23 cellular contexts compared by ENCODE assay signal in genomic region chr13:110353339-110353977, GRCh38. TPM values are rescaled to one million over a fixed set of nuclear protein-coding genes. Genes with fewer than 3 reads are reported as not detected.
DNase-seq lines count a peak whose midpoint lies in the region; ATAC-seq and TF ChIP-seq lines count a peak whose summit lies in the region.
"Had no signal": no experiment of that assay in that cellular context is flagged by ENCODE, and none has a peak within 500 bp of the region (broad histone marks: within the 10 kb centered on the region; RNA-seq: fewer than 3 reads in every experiment).

No MANE protein-coding gene starts in this region.

- H3K27ac ChIP-seq in GM23338 (ENCODE audit: low read depth) (no peak overlapping the region), smooth muscle cell (ENCODE audit: low read depth) (peak overlapping the region; percentile 96), PC-9 (no peak overlapping the region)
- H3K27ac ChIP-seq: adrenal gland, breast epithelium, HL-60 had no signal

- H3K9ac ChIP-seq in smooth muscle cell (ENCODE audit: low read depth), result no peak overlapping the region
- H3K9ac ChIP-seq: SK-N-SH had no signal

- ATAC-seq in GM23338, result peak; percentile 12; the same call in 2 of the 3 replicates
- peak; percentile 81 for ATAC-seq in mucosa of descending colon
- no peak for ATAC-seq in GM19035 (IDR thresholded peaks at IDR 0.05; ENCODE audit: unreplicated experiment)
- ATAC-seq: activated CD4-positive, alpha-beta T cell treated with anti-CD3 and anti-CD28 coated beads for 36 hours; activated CD8-positive, alpha-beta T cell treated with anti-CD3 and anti-CD28 coated beads, Interleukin-2, amount 10 ng/mL, durations not matched to agents 7 days and 5 days; heart left ventricle; naive thymus-derived CD8-positive, alpha-beta T cell had no signal

- H3K9me2 ChIP-seq in GM23338 (ENCODE audit: insufficient read depth) (no peaks in the 10 kb centered on the region), PC-9 (ENCODE audit: insufficient read depth) (no peaks in the 10 kb centered on the region)
- H3K9me2 ChIP-seq: SK-N-SH had no signal

- H3K36me3 ChIP-seq in GM23338 (ENCODE audit: insufficient read depth) (peaks cover 5% of the 10 kb centered on the region; the same call in 1 of the 2 replicates), mucosa of descending colon (ENCODE audit: low read depth) (no peaks in the 10 kb centered on the region), smooth muscle cell (ENCODE audit: low read depth) (peaks cover 4% of the 10 kb centered on the region), PC-9 (ENCODE audit: low read depth) (no peaks in the 10 kb centered on the region)
- H3K36me3 ChIP-seq: adrenal gland, breast epithelium had no signal

- POLR2A ChIA-PET in PC-9 (lab: Charles Lee; ENCODE audit: unreplicated experiment), result no interaction called here

- TF ChIP-seq CTCF in GM23338 (conservative IDR thresholded peaks at IDR 0.05; ENCODE audit: low read depth in 2 of 2) (no peak), endothelial cell (IDR thresholded peaks at IDR 0.05; ENCODE audit: unreplicated experiment) (no peak), mucosa of descending colon (IDR thresholded peaks at IDR 0.05) (no peak), smooth muscle cell (IDR thresholded peaks at IDR 0.05; ENCODE audit: borderline replicate concordance, insufficient read depth, poor library complexity, severe bottlenecking) (no peak), PC-9 (conservative IDR thresholded peaks at IDR 0.05) (no peak)

- peaks cover 2% of the 10 kb centered on the region; the same call in 1 of the 3 replicates for H3K36me3 Mint-ChIP-seq in GM23338 (ENCODE audit: low read depth)
- H3K36me3 Mint-ChIP-seq in endothelial cell (ENCODE audit: low read depth, unreplicated experiment), result peaks cover 62% of the 10 kb centered on the region
- H3K36me3 Mint-ChIP-seq: memory B cell; naive thymus-derived CD8-positive, alpha-beta T cell had no signal

- H3K27me3 ChIP-seq in GM23338 (ENCODE audit: insufficient read depth), result no peaks in the 10 kb centered on the region
- H3K27me3 ChIP-seq in smooth muscle cell (ENCODE audit: low read depth), result no peaks in the 10 kb centered on the region
- no peaks in the 10 kb centered on the region for H3K27me3 ChIP-seq in PC-9 (ENCODE audit: insufficient read depth, low read depth)
- H3K27me3 ChIP-seq: adrenal gland, breast epithelium, heart left ventricle had no signal

- H3K4me1 Mint-ChIP-seq in GM23338 (peaks cover 43% of the 10 kb centered on the region), endothelial cell (ENCODE audit: unreplicated experiment) (peaks cover 55% of the 10 kb centered on the region)
- H3K4me1 Mint-ChIP-seq: activated CD4-positive, alpha-beta T cell treated with anti-CD3 and anti-CD28 coated beads for 36 hours; memory B cell; naive thymus-derived CD8-positive, alpha-beta T cell had no signal

- intact Hi-C loops in mucosa of descending colon (cut with DNase I, micrococcal nuclease) (no loop called here), PC-9 (cut with micrococcal nuclease; ENCODE audit: unreplicated experiment) (no loop called here)

- H3K4me3 Mint-ChIP-seq in GM23338, result no peak overlapping the region
- H3K4me3 Mint-ChIP-seq in endothelial cell (ENCODE audit: unreplicated experiment), result no peak overlapping the region
- H3K4me3 Mint-ChIP-seq: activated CD4-positive, alpha-beta T cell treated with anti-CD3 and anti-CD28 coated beads for 36 hours; activated CD8-positive, alpha-beta T cell treated with anti-CD3 and anti-CD28 coated beads, Interleukin-2, amount 10 ng/mL, durations not matched to agents 7 days and 5 days; memory B cell; naive thymus-derived CD8-positive, alpha-beta T cell had no signal

- H3K79me2 ChIP-seq in GM23338 (replicated peaks; ENCODE audit: insufficient read depth) (peaks cover 20% of the 10 kb centered on the region), smooth muscle cell (ENCODE audit: low read depth) (peaks cover 95% of the 10 kb centered on the region), PC-9 (ENCODE audit: low read depth) (no peaks in the 10 kb centered on the region)

- peaks cover 3% of the 10 kb centered on the region for H4K20me1 ChIP-seq in GM23338 (replicated peaks; ENCODE audit: insufficient read depth)
- H4K20me1 ChIP-seq in smooth muscle cell (ENCODE audit: low read depth), result peaks cover 88% of the 10 kb centered on the region
- no peaks in the 10 kb centered on the region for H4K20me1 ChIP-seq in PC-9 (ENCODE audit: insufficient read depth)

- H3K27me3 Mint-ChIP-seq in GM23338 (ENCODE audit: insufficient read depth, low read depth, poor library complexity) (peaks cover 5% of the 10 kb centered on the region), endothelial cell (ENCODE audit: unreplicated experiment) (peaks cover 14% of the 10 kb centered on the region)

- DNase-seq in GM23338 (ENCODE audit: low spot score) (no peak), endothelial cell (ENCODE audit: low spot score) (no peak), mucosa of descending colon (peak in 2 of 3 donors; percentile 44 to 54), smooth muscle cell (lab: John Stamatoyannopoulos, UW; ENCODE audit: unreplicated experiment) (no peak), PC-9 (no peak), SW 1271 (lab: John Stamatoyannopoulos, UW) (no peak)
- DNase-seq in NK-92 treated with Interleukin-12 subunit alpha and Interleukin-12 subunit beta, amount 100 ng/mL, for 24 hours (lab: John Stamatoyannopoulos, UW), result no peak
- DNase-seq: 8988T; activated CD8-positive, alpha-beta T cell treated with anti-CD3 and anti-CD28 coated beads, Interleukin-2, amount 10 ng/mL, durations not matched to agents 7 days and 5 days; activated T-cell treated with anti-CD3 and anti-CD28 coated beads, Interleukin-2, amount 50 U/mL, for 1 hour; adrenal gland; effector CD8-positive, alpha-beta T cell; foreskin fibroblast; heart left ventricle; naive thymus-derived CD8-positive, alpha-beta T cell; NCI-H1694 treated with DMSO at 0.1 percent for 48 hours; SK-N-SH had no signal

- H3K4me2 ChIP-seq in GM23338 (no peak overlapping the region), smooth muscle cell (no peak overlapping the region), PC-9 (no peak overlapping the region)
- H3K4me2 ChIP-seq: SK-N-SH had no signal

- CTCF ChIA-PET in PC-9 (lab: Charles Lee), result no interaction called here

- no peaks in the 10 kb centered on the region for H3F3A ChIP-seq in GM23338 (replicated peaks; ENCODE audit: low read depth)
- H3F3A ChIP-seq in smooth muscle cell (ENCODE audit: low read depth), result peaks cover 78% of the 10 kb centered on the region
- peaks cover 14% of the 10 kb centered on the region for H3F3A ChIP-seq in PC-9 (ENCODE audit: insufficient read depth, low read depth)

- H3K9me3 Mint-ChIP-seq in GM23338 (no peaks in the 10 kb centered on the region), endothelial cell (ENCODE audit: unreplicated experiment) (no peaks in the 10 kb centered on the region)
- H3K9me3 Mint-ChIP-seq: memory B cell had no signal

- H3K4me1 ChIP-seq in GM23338 (ENCODE audit: insufficient read depth) (peaks cover 28% of the 10 kb centered on the region), mucosa of descending colon (ENCODE audit: low read depth) (peaks cover 24% of the 10 kb centered on the region), smooth muscle cell (ENCODE audit: low read depth) (no peaks in the 10 kb centered on the region), PC-9 (replicated peaks; ENCODE audit: insufficient read depth) (peaks cover 11% of the 10 kb centered on the region)
- H3K4me1 ChIP-seq: breast epithelium had no signal

- WGBS in smooth muscle cell (ENCODE audit: low lambda C conversion rate), result 90% methylated on average over 13 of the region's 13 CpGs

- H2AFZ ChIP-seq in GM23338, result no peak overlapping the region
- H2AFZ ChIP-seq in smooth muscle cell (ENCODE audit: low read depth), result no peak overlapping the region
- H2AFZ ChIP-seq in PC-9, result no peak overlapping the region

- H3K27ac Mint-ChIP-seq in GM23338, result no peak overlapping the region
- peak overlapping the region; percentile 64 for H3K27ac Mint-ChIP-seq in endothelial cell (ENCODE audit: unreplicated experiment)
- H3K27ac Mint-ChIP-seq: activated CD4-positive, alpha-beta T cell treated with anti-CD3 and anti-CD28 coated beads for 36 hours; activated CD8-positive, alpha-beta T cell treated with anti-CD3 and anti-CD28 coated beads, Interleukin-2, amount 10 ng/mL, durations not matched to agents 7 days and 5 days; memory B cell; naive thymus-derived CD8-positive, alpha-beta T cell had no signal

- no peak overlapping the region for H3K4me3 ChIP-seq in GM23338
- H3K4me3 ChIP-seq in mucosa of descending colon, result no peak overlapping the region
- no peak overlapping the region for H3K4me3 ChIP-seq in smooth muscle cell
- no peak overlapping the region for H3K4me3 ChIP-seq in PC-9
- H3K4me3 ChIP-seq: adrenal gland, breast epithelium, heart left ventricle had no signal

- H3K9me3 ChIP-seq in mucosa of descending colon (no peaks in the 10 kb centered on the region), smooth muscle cell (replicated peaks; ENCODE audit: low read depth) (no peaks in the 10 kb centered on the region), PC-9 (ENCODE audit: insufficient read depth, low read depth) (no peaks in the 10 kb centered on the region)
- H3K9me3 ChIP-seq: adrenal gland, breast epithelium, heart left ventricle, SK-N-SH had no signal

- no TSS peak for BruUV-seq in PC-9 (replicated peaks; lab: Mats Ljungman, UMichigan)

TF ChIP-seq in GM23338, 12 proteins besides CTCF, POLR2A, EP300 and RAD21:
- no peak for TF ChIP-seq CREB1 (CRISPR knock-in tag; IDR thresholded peaks at IDR 0.05; ENCODE audit: low read depth)

RNA-seq across cellular contexts. Expression of gene COL4A2, which starts 46.4 kb away (rescaled TPM):
- total RNA-seq in GM23338 (2014; rRNA removed; shearing (Covaris generic)), result 117 and 131 TPM in 2 replicates
- 35.6 and 37.4 TPM in 2 replicates for polyA plus RNA-seq in GM23338 (2016; fragmentation: Nextera tagmentation; extraction: Ambion mirVana)
- 1,556 TPM for total RNA-seq in endothelial cell (ENCODE audit: unreplicated experiment)
- total RNA-seq in mucosa of descending colon, result 100 to 1,000 TPM in 1 of 3 donors, 10 to 100 TPM in 2; 33.5 to 389 (median 74.2) TPM
- total RNA-seq in smooth muscle cell, result 1,456 and 1,535 TPM in 2 replicates
- 2,012 and 2,786 TPM in 2 replicates for polyA plus RNA-seq in smooth muscle cell
- 1.1 and 1.2 TPM in 2 replicates for total RNA-seq in PC-9 (2021)
- total RNA-seq: activated CD4-positive, alpha-beta T cell treated with anti-CD3 and anti-CD28 coated beads for 36 hours; activated CD8-positive, alpha-beta T cell treated with anti-CD3 and anti-CD28 coated beads, Interleukin-2, amount 10 ng/mL, durations not matched to agents 7 days and 5 days; naive thymus-derived CD8-positive, alpha-beta T cell; T-helper 2 cell treated with Interferon-gamma antibody and Interleukin-4, amounts not matched to agents 100 ng/mL and 5 ng/mL, for 36 hours had no signal
- polyA plus RNA-seq: naive thymus-derived CD8-positive, alpha-beta T cell had no signal

RNA-seq across cellular contexts. Expression of gene COL4A1, which starts 46.5 kb away (rescaled TPM):
- total RNA-seq in GM23338 (2014; rRNA removed; shearing (Covaris generic)), result 110 and 112 TPM in 2 replicates
- polyA plus RNA-seq in GM23338 (2016; fragmentation: Nextera tagmentation; extraction: Ambion mirVana), result 38.7 and 39.1 TPM in 2 replicates
- total RNA-seq in endothelial cell (ENCODE audit: unreplicated experiment), result 2,720 TPM
- 100 to 1,000 TPM in 1 of 3 donors, 10 to 100 TPM in 2; 19.0 to 308 (median 61.9) TPM for total RNA-seq in mucosa of descending colon
- total RNA-seq in smooth muscle cell, result 4,372 and 5,353 TPM in 2 replicates
- polyA plus RNA-seq in smooth muscle cell, result 1,844 and 2,409 TPM in 2 replicates
- 12.3 and 24.5 TPM in 2 replicates for total RNA-seq in PC-9 (2021)
- total RNA-seq: activated CD8-positive, alpha-beta T cell treated with anti-CD3 and anti-CD28 coated beads, Interleukin-2, amount 10 ng/mL, durations not matched to agents 7 days and 5 days; naive thymus-derived CD8-positive, alpha-beta T cell; T-helper 2 cell treated with Interferon-gamma antibody and Interleukin-4, amounts not matched to agents 100 ng/mL and 5 ng/mL, for 36 hours had no signal
- polyA plus RNA-seq: naive thymus-derived CD8-positive, alpha-beta T cell had no signal

Comparison
In these comparisons a context has a peak if more than half of its experiments do, and no peak if none do; other contexts are left out.
1. DNase-seq: peak in mucosa of descending colon (2 of 3); none in GM23338 (single experiment), endothelial cell (single experiment), smooth muscle cell (single experiment), PC-9 (0 of 2), SW 1271 (0 of 2) and NK-92 treated with Interleukin-12 subunit alpha and Interleukin-12 subunit beta, amount 100 ng/mL, for 24 hours (single experiment).
2. RNA of gene COL4A2, which starts 46.4 kb away (total RNA-seq): 1,556 TPM in endothelial cell (single experiment), 1,456 to 1,535 TPM in smooth muscle cell, 117 to 131 TPM in GM23338 and 33.5 to 389 TPM in mucosa of descending colon; 1.1 to 1.2 TPM in PC-9; every median in the first group is over 10 times any median in the second.